13 cellular contexts compared by ENCODE assay signal in the genomic region with DNA sequence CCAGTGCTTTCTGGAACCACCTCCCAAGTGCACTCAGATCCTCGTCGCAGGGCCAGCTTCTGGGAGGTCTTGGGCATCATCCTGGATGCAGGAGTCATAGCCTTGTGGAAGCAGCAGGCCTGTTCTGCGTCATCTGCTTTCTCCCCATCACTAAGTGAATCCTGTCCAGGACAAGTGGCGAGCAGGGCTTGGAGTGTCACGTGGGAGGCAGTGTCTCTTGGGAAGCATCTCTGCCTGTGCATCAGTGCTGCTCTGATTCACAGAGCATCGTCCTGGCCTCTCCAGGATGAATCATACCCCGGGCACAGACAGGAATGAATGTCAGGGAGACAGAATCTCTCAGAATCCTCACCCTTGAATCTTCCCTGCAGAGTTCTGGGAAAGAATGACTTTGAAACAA. TPM values are rescaled to one million over a fixed set of nuclear protein-coding genes. Genes with fewer than 3 reads are reported as not detected.
DNase-seq lines count a peak whose midpoint lies in the region; ATAC-seq and TF ChIP-seq lines count a peak whose summit lies in the region.
"Had no signal": no experiment of that assay in that cellular context is flagged by ENCODE, and none has a peak within 500 bp of the region (broad histone marks: within the 10 kb centered on the region; RNA-seq: fewer than 3 reads in every experiment).

No MANE protein-coding gene starts in this region.

- H3K4me3 ChIP-seq in BJ (ENCODE audit: low read depth, low read length) (no peak overlapping the region), fibroblast of pulmonary artery (replicated peaks; ENCODE audit: low read depth, low read length) (no peak overlapping the region)

- H3K27me3 Mint-ChIP-seq in activated naive CD8-positive, alpha-beta T cell treated with anti-CD3 and anti-CD28 coated beads, Interleukin-2, amount 50 U/mL, for 24 hours = peaks cover 3% of the 10 kb centered on the region

- H3K36me3 Mint-ChIP-seq in activated naive CD8-positive, alpha-beta T cell treated with anti-CD3 and anti-CD28 coated beads, Interleukin-2, amount 50 U/mL, for 24 hours (ENCODE audit: low read depth) = no peaks in the 10 kb centered on the region

- H3K9me3 Mint-ChIP-seq in activated naive CD8-positive, alpha-beta T cell treated with anti-CD3 and anti-CD28 coated beads, Interleukin-2, amount 50 U/mL, for 24 hours = no peaks in the 10 kb centered on the region

- POLR2A ChIA-PET in BJ (lab: Charles Lee) = no interaction called here

- peak; percentile 64 for DNase-seq in BJ (ENCODE audit: low read depth)
- DNase-seq in RPMI7951 (ENCODE audit: low read depth) = peak; percentile 98
- DNase-seq in fibroblast of pulmonary artery (ENCODE audit: low read depth) = peak; percentile 38
- DNase-seq in occipital lobe (lab: John Stamatoyannopoulos, UW) = peak; percentile 83
- no peak for DNase-seq in ecto neural progenitor cell (ENCODE audit: low spot score)
- DNase-seq in activated naive CD8-positive, alpha-beta T cell treated with anti-CD3 and anti-CD28 coated beads, Interleukin-2, amount 50 U/mL, for 24 hours = no peak
- DNase-seq: activated T-cell treated with anti-CD3 and anti-CD28 coated beads, Interleukin-2, amount 50 U/mL, for 48 hours; erythroblast; NCI-H345 had no signal

- ATAC-seq in GM21390 (IDR thresholded peaks at IDR 0.05; ENCODE audit: unreplicated experiment) (no peak), GM21367 (IDR thresholded peaks at IDR 0.05; ENCODE audit: unreplicated experiment) (no peak)
- no peak for ATAC-seq in activated naive CD8-positive, alpha-beta T cell treated with anti-CD3 and anti-CD28 coated beads, Interleukin-2, amount 50 U/mL, for 24 hours
- ATAC-seq: HepG2 had no signal

- TF ChIP-seq CTCF in BJ (IDR thresholded peaks at IDR 0.05; ENCODE audit: insufficient read depth, low read depth, low read length) = no peak
- TF ChIP-seq CTCF in fibroblast of pulmonary artery (IDR thresholded peaks at IDR 0.05; ENCODE audit: low read length, missing control alignments) = no peak

- CTCF ChIA-PET in BJ (lab: Yijun Ruan, JAX) = no interaction called here

- H3K27me3 ChIP-seq in BJ (ENCODE audit: control insufficient read depth, insufficient read depth, low read length) = no peaks in the 10 kb centered on the region

- H3K4me1 Mint-ChIP-seq in activated naive CD8-positive, alpha-beta T cell treated with anti-CD3 and anti-CD28 coated beads, Interleukin-2, amount 50 U/mL, for 24 hours = no peaks in the 10 kb centered on the region

- no peaks in the 10 kb centered on the region for H3K36me3 ChIP-seq in BJ (ENCODE audit: control insufficient read depth, insufficient read depth, low read length)

- H3K4me3 Mint-ChIP-seq in activated naive CD8-positive, alpha-beta T cell treated with anti-CD3 and anti-CD28 coated beads, Interleukin-2, amount 50 U/mL, for 24 hours = no peak overlapping the region

- no peak overlapping the region for H3K27ac Mint-ChIP-seq in activated naive CD8-positive, alpha-beta T cell treated with anti-CD3 and anti-CD28 coated beads, Interleukin-2, amount 50 U/mL, for 24 hours

RNA-seq across cellular contexts. Expression of gene SYNDIG1, which starts 32.8 kb away (rescaled TPM):
- polyA plus RNA-seq in BJ (2011; rRNA removed) = 1.0 and 1.7 TPM in 2 replicates
- 0.57 and 2.7 TPM in 2 replicates for polyA minus RNA-seq in BJ (2011; rRNA and poly(A)+ RNA removed)
- 10.2 and 12.6 TPM in 2 replicates for total RNA-seq in RPMI7951 (2014; rRNA removed; shearing (Covaris generic))
- total RNA-seq in occipital lobe = 32.6 TPM
- total RNA-seq: HepG2; T-helper 1 cell treated with Interleukin-12 subunit alpha and Interleukin-12 subunit beta and Interleukin-4 antibody, amounts not matched to agents 30 ng/mL and 1 ng/mL, for 36 hours had no signal
- polyA plus RNA-seq: HepG2 had no signal

Comparison
In these comparisons a context has a peak if more than half of its experiments do, and no peak if none do; other contexts are left out.
1. DNase-seq: peak in BJ (single experiment), RPMI7951 (single experiment), fibroblast of pulmonary artery (single experiment) and occipital lobe (single experiment); none in ecto neural progenitor cell (single experiment) and activated naive CD8-positive, alpha-beta T cell treated with anti-CD3 and anti-CD28 coated beads, Interleukin-2, amount 50 U/mL, for 24 hours (single experiment).